Comparison of ENCODE assay signal across 11 cellular contexts in genomic region chr1:36154335-36154734, GRCh38. TPM values are rescaled to one million over a fixed set of nuclear protein-coding genes. Genes with fewer than 3 reads are reported as not detected.
DNase-seq lines count a peak whose midpoint lies in the region; ATAC-seq and TF ChIP-seq lines count a peak whose summit lies in the region.
"Had no signal": no experiment of that assay in that cellular context is flagged by ENCODE, and none has a peak within 500 bp of the region (broad histone marks: within the 10 kb centered on the region; RNA-seq: fewer than 3 reads in every experiment).

No MANE protein-coding gene starts in this region.

- no peaks in the 10 kb centered on the region for H3K9me3 Mint-ChIP-seq in activated naive CD4-positive, alpha-beta T cell treated with anti-CD3 and anti-CD28 coated beads, Interleukin-2, amount 50 U/mL, for 24 hours
- H3K9me3 Mint-ChIP-seq in activated naive CD4-positive, alpha-beta T cell treated with anti-CD3 and anti-CD28 coated beads, Interleukin-2, amount 50 U/mL, for 72 hours = no peaks in the 10 kb centered on the region

- H3K27ac Mint-ChIP-seq in activated naive CD4-positive, alpha-beta T cell treated with anti-CD3 and anti-CD28 coated beads, Interleukin-2, amount 50 U/mL, for 24 hours = peak overlapping the region; percentile 63
- H3K27ac Mint-ChIP-seq in activated naive CD4-positive, alpha-beta T cell treated with anti-CD3 and anti-CD28 coated beads, Interleukin-2, amount 50 U/mL, for 72 hours = peak overlapping the region; percentile 75 to 91

- TF ChIP-seq CTCF in thoracic aorta (IDR thresholded peaks at IDR 0.05) = no peak

- H3K27ac ChIP-seq in muscle layer of colon (ENCODE audit: low read depth, low read length) (peak overlapping the region; percentile 99), thoracic aorta (peak overlapping the region; percentile 98 to 99)

- H3K4me3 ChIP-seq in muscle layer of colon (ENCODE audit: low read depth in 1 of 2, low read length in 2 of 2) (peak overlapping the region in 1 of 2 donors; percentile 90), thoracic aorta (no peak overlapping the region)

- H3K27me3 Mint-ChIP-seq in activated naive CD4-positive, alpha-beta T cell treated with anti-CD3 and anti-CD28 coated beads, Interleukin-2, amount 50 U/mL, for 24 hours = no peaks in the 10 kb centered on the region

- H3K36me3 Mint-ChIP-seq in activated naive CD4-positive, alpha-beta T cell treated with anti-CD3 and anti-CD28 coated beads, Interleukin-2, amount 50 U/mL, for 24 hours = peaks cover 2% of the 10 kb centered on the region
- H3K36me3 Mint-ChIP-seq in activated naive CD4-positive, alpha-beta T cell treated with anti-CD3 and anti-CD28 coated beads, Interleukin-2, amount 50 U/mL, for 72 hours = peaks cover 15 to 16% of the 10 kb centered on the region in 2 donors

- H3K4me1 ChIP-seq in muscle layer of colon (ENCODE audit: insufficient read depth, low read length) (peaks cover 51% of the 10 kb centered on the region), thoracic aorta (ENCODE audit: control insufficient read depth in 1 of 2, low read depth in 2 of 2) (peaks cover 49 to 60% of the 10 kb centered on the region in 2 donors)

- H3K27me3 ChIP-seq in muscle layer of colon (ENCODE audit: control insufficient read depth in 1 of 2, insufficient read depth in 2 of 2, low read length in 2 of 2) (no peaks in the 10 kb centered on the region), thoracic aorta (replicated peaks; ENCODE audit: insufficient read depth) (no peaks in the 10 kb centered on the region)
- H3K27me3 ChIP-seq: suprapubic skin had no signal

- H3K9ac ChIP-seq in muscle layer of colon (ENCODE audit: low read length) = no peak overlapping the region

- no peak for ATAC-seq in activated naive CD4-positive, alpha-beta T cell treated with anti-CD3 and anti-CD28 coated beads, Interleukin-2, amount 50 U/mL, for 72 hours
- ATAC-seq in thoracic aorta (ENCODE audit: insufficient number of reproducible peaks, low FRiP score, low read depth) = no peak

- H3K4me1 Mint-ChIP-seq in activated naive CD4-positive, alpha-beta T cell treated with anti-CD3 and anti-CD28 coated beads, Interleukin-2, amount 50 U/mL, for 24 hours = peaks cover 72% of the 10 kb centered on the region

- peak overlapping the region; percentile 64 for H3K4me3 Mint-ChIP-seq in activated naive CD4-positive, alpha-beta T cell treated with anti-CD3 and anti-CD28 coated beads, Interleukin-2, amount 50 U/mL, for 24 hours

- no peaks in the 10 kb centered on the region for H3K9me3 ChIP-seq in muscle layer of colon (ENCODE audit: low read length)
- H3K9me3 ChIP-seq in thoracic aorta = no peaks in the 10 kb centered on the region
- H3K9me3 ChIP-seq: suprapubic skin had no signal

- DNase-seq in activated naive CD4-positive, alpha-beta T cell treated with anti-CD3 and anti-CD28 coated beads, Interleukin-2, amount 50 U/mL, for 16 hours = no peak
- no peak for DNase-seq in activated naive CD4-positive, alpha-beta T cell treated with anti-CD3 and anti-CD28 coated beads, Interleukin-2, amount 50 U/mL, for 72 hours (ENCODE audit: low spot score in 2 of 2)
- DNase-seq in thoracic aorta (ENCODE audit: low spot score) = no peak
- no peak for DNase-seq in NCI-H187 (lab: John Stamatoyannopoulos, UW)
- DNase-seq in stimulated activated CD4-positive, alpha-beta T cell treated with anti-CD3 and anti-CD28 coated beads, Interleukin-4, amount 100 ng/mL, for 24 hours = no peak
- no peak for DNase-seq in pons (ENCODE audit: low spot score)
- DNase-seq: activated CD8-positive, alpha-beta memory T cell treated with anti-CD3 and anti-CD28 coated beads, Interleukin-2, amount 50 U/mL, for 4 hours; mesendoderm had no signal

- no peaks in the 10 kb centered on the region for H3K36me3 ChIP-seq in muscle layer of colon (ENCODE audit: insufficient read depth, low read length)
- no peaks in the 10 kb centered on the region for H3K36me3 ChIP-seq in thoracic aorta
- H3K36me3 ChIP-seq: suprapubic skin had no signal

RNA-seq across cellular contexts. Expression of gene MAP7D1, which starts 1.6 kb away (rescaled TPM):
- 100 to 1,000 TPM; 112 to 169 TPM for total RNA-seq in activated naive CD4-positive, alpha-beta T cell treated with anti-CD3 and anti-CD28 coated beads, Interleukin-2, amount 50 U/mL, for 72 hours
- 100 to 1,000 TPM; 170 to 186 TPM for total RNA-seq in thoracic aorta

RNA-seq across cellular contexts. Expression of gene TRAPPC3, which starts 5.0 kb away (rescaled TPM):
- total RNA-seq in activated naive CD4-positive, alpha-beta T cell treated with anti-CD3 and anti-CD28 coated beads, Interleukin-2, amount 50 U/mL, for 72 hours = 10 to 100 TPM; 43.7 to 55.3 TPM
- 10 to 100 TPM; 78.5 to 92.3 TPM for total RNA-seq in thoracic aorta

RNA-seq across cellular contexts. Expression of gene COL8A2, which starts 29.3 kb away (rescaled TPM):
- under 1 TPM; 0.11 to 0.23 TPM for total RNA-seq in activated naive CD4-positive, alpha-beta T cell treated with anti-CD3 and anti-CD28 coated beads, Interleukin-2, amount 50 U/mL, for 72 hours
- 100 to 1,000 TPM in 1 of 2 donors, 10 to 100 TPM in 1; 41.6 to 126 TPM for total RNA-seq in thoracic aorta

Comparison
In these comparisons a context has a peak if more than half of its experiments do, and no peak if none do; other contexts are left out.
1. RNA of gene COL8A2, which starts 29.3 kb away (total RNA-seq): 41.6 to 126 TPM in thoracic aorta; 0.11 to 0.23 TPM in activated naive CD4-positive, alpha-beta T cell treated with anti-CD3 and anti-CD28 coated beads, Interleukin-2, amount 50 U/mL, for 72 hours; every median in the first group is over 10 times any median in the second.